19 cellular contexts compared by ENCODE assay signal in genomic region chr2:139271149-139271548, GRCh38.
A peak's percentile ranks its signal among the peaks of the same experiment; 100 is the strongest.
DNase-seq lines count a peak whose midpoint lies in the region; ATAC-seq lines count a peak whose summit lies in the region.
"Had no signal": no experiment of that assay in that cellular context is flagged by ENCODE, and none has a peak within 500 bp of the region (broad histone marks: within the 10 kb centered on the region; RNA-seq: fewer than 3 reads in every experiment).

No MANE protein-coding gene starts in this region.

- no peak for ATAC-seq in GM21390 (IDR thresholded peaks at IDR 0.05; ENCODE audit: unreplicated experiment)

- 0 out of 2 replicates have a peak overlapping the region, but pooled peaks have one; percentile 30 for H3K4me2 ChIP-seq in BLaER1

- H3K27me3 ChIP-seq in BLaER1, result no peaks in the 10 kb centered on the region
- H3K27me3 ChIP-seq: BLaER1 treated with 17β-estradiol and CSF1 and Interleukin-3, amounts not matched to agents 10 nM and 100 nM had no signal

- H3K4me3 ChIP-seq in BLaER1, result no peak overlapping the region
- H3K4me3 ChIP-seq: BLaER1 treated with 17β-estradiol and CSF1 and Interleukin-3, amounts not matched to agents 10 nM and 100 nM; GM23248 had no signal

- H3K4me1 ChIP-seq in BLaER1, result peaks cover 21% of the 10 kb centered on the region

- DNase-seq in NCI-H1092 (lab: John Stamatoyannopoulos, UW) (peak; percentile 0), NCI-H1092 treated with DMSO at 0.1 percent for 48 hours (lab: John Stamatoyannopoulos, UW) (no peak), NCI-H146 treated with DMSO at 0.1 percent for 48 hours (lab: John Stamatoyannopoulos, UW; ENCODE audit: unreplicated experiment) (peak; percentile 40), cerebellum (ENCODE audit: low spot score) (peak; percentile 3), KBM-7 (no peak)
- DNase-seq in stimulated activated CD4-positive, alpha-beta T cell treated with anti-CD3 and anti-CD28 coated beads, Interleukin-15, amount 100 ng/mL, for 24 hours, result no peak
- DNase-seq: 8988T; AML-193; Calu3; CD4-positive, CD25-positive, alpha-beta regulatory T cell; DMS 273 treated with DMSO at 0.1 percent for 48 hours; DMS79 treated with DMSO at 0.1 percent for 48 hours; EL; GDM1; GM23248; H9 had no signal

- in situ Hi-C loops in KBM-7 (cut with MboI; ENCODE audit: low pct_unique_long_range_greater_than_20kb, low sequenced_read_pairs), result no loop called here

- no peaks in the 10 kb centered on the region for H3K36me3 ChIP-seq in BLaER1
- H3K36me3 ChIP-seq: BLaER1 treated with 17β-estradiol and CSF1 and Interleukin-3, amounts not matched to agents 10 nM and 100 nM had no signal

- H4K20me1 ChIP-seq in BLaER1, result no peaks in the 10 kb centered on the region
- H4K20me1 ChIP-seq: BLaER1 treated with 17β-estradiol and CSF1 and Interleukin-3, amounts not matched to agents 10 nM and 100 nM had no signal

- 0 out of 2 replicates have a peak, but pooled peaks cover 3% of the 10 kb centered on the region for H3K9me3 ChIP-seq in BLaER1

- no peak overlapping the region for H3K9ac ChIP-seq in BLaER1
- H3K9ac ChIP-seq: BLaER1 treated with 17β-estradiol and CSF1 and Interleukin-3, amounts not matched to agents 10 nM and 100 nM; GM23248 had no signal

- no peak overlapping the region for H3K27ac ChIP-seq in BLaER1
- H3K27ac ChIP-seq: BLaER1 treated with 17β-estradiol and CSF1 and Interleukin-3, amounts not matched to agents 10 nM and 100 nM; GM23248 had no signal

Comparison
In these comparisons a context has a peak if more than half of its experiments do, and no peak if none do; other contexts are left out.
1. DNase-seq: peak in NCI-H1092 (single experiment), NCI-H146 treated with DMSO at 0.1 percent for 48 hours (single experiment) and cerebellum (single experiment); none in NCI-H1092 treated with DMSO at 0.1 percent for 48 hours (single experiment), KBM-7 (single experiment) and stimulated activated CD4-positive, alpha-beta T cell treated with anti-CD3 and anti-CD28 coated beads, Interleukin-15, amount 100 ng/mL, for 24 hours (single experiment).